ENCODE assay signal across 1 cellular context in genomic region chr1:234612352-234613127, GRCh38.
A peak's percentile ranks its signal among the peaks of the same experiment; 100 is the strongest.
TF ChIP-seq lines count a peak whose summit lies in the region.

No MANE protein-coding gene starts in this region.

TF ChIP-seq in HepG2, 621 proteins besides CTCF, POLR2A, EP300 and RAD21 (continued from another document and continues in another):
- no peak for TF ChIP-seq ZNF784 (CRISPR knock-in tag; IDR thresholded peaks at IDR 0.05; ENCODE audit: borderline replicate concordance)
- TF ChIP-seq U2AF2 (IDR thresholded peaks at IDR 0.05; ENCODE audit: low read depth, low read length) = no peak
- TF ChIP-seq ZSCAN5A (CRISPR knock-in tag; IDR thresholded peaks at IDR 0.05; ENCODE audit: borderline replicate concordance) = 0 out of 2 replicates have a peak, but pooled peaks have one; percentile 54
- TF ChIP-seq SIX4 (CRISPR knock-in tag; IDR thresholded peaks at IDR 0.05) = peak; percentile 94
- TF ChIP-seq ZNF629 (CRISPR knock-in tag; conservative IDR thresholded peaks at IDR 0.05) = 0 out of 2 replicates have a peak, but pooled peaks have one; percentile 37
- no peak for TF ChIP-seq ZNF432 (CRISPR knock-in tag; IDR thresholded peaks at IDR 0.05; ENCODE audit: borderline replicate concordance)
- peak; percentile 67 for TF ChIP-seq GATAD1 (CRISPR knock-in tag; IDR thresholded peaks at IDR 0.05)
- TF ChIP-seq HMG20A (CRISPR knock-in tag; IDR thresholded peaks at IDR 0.05; ENCODE audit: borderline replicate concordance) = peak; percentile 90
- TF ChIP-seq SALL1 (CRISPR knock-in tag; IDR thresholded peaks at IDR 0.05) = peak; percentile 100
- peak; percentile 82; the same call in 1 of the 2 replicates for TF ChIP-seq FIP1L1 (IDR thresholded peaks at IDR 0.05; ENCODE audit: borderline replicate concordance, insufficient read depth, low read depth, low read length)
- TF ChIP-seq ZNF431 (CRISPR knock-in tag; IDR thresholded peaks at IDR 0.05; ENCODE audit: borderline replicate concordance, low read depth) = peak; percentile 16; the same call in 1 of the 2 replicates
- 0 out of 2 replicates have a peak, but pooled peaks have one; percentile 26 for TF ChIP-seq ZIK1 (CRISPR knock-in tag; IDR thresholded peaks at IDR 0.05; ENCODE audit: borderline replicate concordance, low read depth)
- TF ChIP-seq CBX5 (CRISPR knock-in tag; IDR thresholded peaks at IDR 0.05; ENCODE audit: borderline replicate concordance) = peak; percentile 97
- TF ChIP-seq ZBTB8A (CRISPR knock-in tag; IDR thresholded peaks at IDR 0.05; ENCODE audit: borderline replicate concordance, low read depth) = peak; percentile 18; the same call in 1 of the 2 replicates
- peak; percentile 75; the same call in 1 of the 2 replicates for TF ChIP-seq HNF4G (IDR thresholded peaks at IDR 0.05; ENCODE audit: borderline replicate concordance, low read depth, low read length)
- peak; percentile 94 for TF ChIP-seq HNF4G (CRISPR knock-in tag; IDR thresholded peaks at IDR 0.05; ENCODE audit: borderline replicate concordance, low read depth)
- peak; percentile 64; the same call in 1 of the 2 replicates for TF ChIP-seq ZNF558 (CRISPR knock-in tag; IDR thresholded peaks at IDR 0.05; ENCODE audit: borderline replicate concordance)
- no peak for TF ChIP-seq SYNCRIP (IDR thresholded peaks at IDR 0.05; ENCODE audit: insufficient read depth, low read depth, low read length)
- TF ChIP-seq NFYC (CRISPR knock-in tag; IDR thresholded peaks at IDR 0.05) = peak; percentile 45; the same call in 1 of the 2 replicates
- TF ChIP-seq, protein P1, sequence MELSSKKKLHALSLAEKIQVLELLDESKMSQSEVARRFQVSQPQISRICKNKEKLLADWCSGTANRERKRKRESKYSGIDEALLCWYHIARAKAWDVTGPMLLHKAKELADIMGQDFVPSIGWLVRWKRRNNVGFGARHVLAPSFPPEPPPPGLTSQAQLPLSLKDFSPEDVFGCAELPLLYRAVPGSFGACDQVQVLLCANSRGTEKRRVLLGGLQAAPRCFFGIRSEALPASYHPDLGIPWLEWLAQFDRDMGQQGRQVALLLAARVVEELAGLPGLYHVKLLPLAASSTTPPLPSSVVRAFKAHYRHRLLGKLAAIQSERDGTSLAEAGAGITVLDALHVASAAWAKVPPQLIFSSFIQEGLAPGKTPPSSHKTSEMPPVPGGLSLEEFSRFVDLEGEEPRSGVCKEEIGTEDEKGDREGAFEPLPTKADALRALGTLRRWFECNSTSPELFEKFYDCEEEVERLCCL (CRISPR knock-in tag; IDR thresholded peaks at IDR 0.05; ENCODE audit: borderline replicate concordance) = no peak
- peak; percentile 48; the same call in 1 of the 2 replicates for TF ChIP-seq ZNF639 (CRISPR knock-in tag; conservative IDR thresholded peaks at IDR 0.05)
- TF ChIP-seq SIN3A (IDR thresholded peaks at IDR 0.05; ENCODE audit: borderline replicate concordance, low read depth, low read length) = no peak
- TF ChIP-seq, protein P2, sequence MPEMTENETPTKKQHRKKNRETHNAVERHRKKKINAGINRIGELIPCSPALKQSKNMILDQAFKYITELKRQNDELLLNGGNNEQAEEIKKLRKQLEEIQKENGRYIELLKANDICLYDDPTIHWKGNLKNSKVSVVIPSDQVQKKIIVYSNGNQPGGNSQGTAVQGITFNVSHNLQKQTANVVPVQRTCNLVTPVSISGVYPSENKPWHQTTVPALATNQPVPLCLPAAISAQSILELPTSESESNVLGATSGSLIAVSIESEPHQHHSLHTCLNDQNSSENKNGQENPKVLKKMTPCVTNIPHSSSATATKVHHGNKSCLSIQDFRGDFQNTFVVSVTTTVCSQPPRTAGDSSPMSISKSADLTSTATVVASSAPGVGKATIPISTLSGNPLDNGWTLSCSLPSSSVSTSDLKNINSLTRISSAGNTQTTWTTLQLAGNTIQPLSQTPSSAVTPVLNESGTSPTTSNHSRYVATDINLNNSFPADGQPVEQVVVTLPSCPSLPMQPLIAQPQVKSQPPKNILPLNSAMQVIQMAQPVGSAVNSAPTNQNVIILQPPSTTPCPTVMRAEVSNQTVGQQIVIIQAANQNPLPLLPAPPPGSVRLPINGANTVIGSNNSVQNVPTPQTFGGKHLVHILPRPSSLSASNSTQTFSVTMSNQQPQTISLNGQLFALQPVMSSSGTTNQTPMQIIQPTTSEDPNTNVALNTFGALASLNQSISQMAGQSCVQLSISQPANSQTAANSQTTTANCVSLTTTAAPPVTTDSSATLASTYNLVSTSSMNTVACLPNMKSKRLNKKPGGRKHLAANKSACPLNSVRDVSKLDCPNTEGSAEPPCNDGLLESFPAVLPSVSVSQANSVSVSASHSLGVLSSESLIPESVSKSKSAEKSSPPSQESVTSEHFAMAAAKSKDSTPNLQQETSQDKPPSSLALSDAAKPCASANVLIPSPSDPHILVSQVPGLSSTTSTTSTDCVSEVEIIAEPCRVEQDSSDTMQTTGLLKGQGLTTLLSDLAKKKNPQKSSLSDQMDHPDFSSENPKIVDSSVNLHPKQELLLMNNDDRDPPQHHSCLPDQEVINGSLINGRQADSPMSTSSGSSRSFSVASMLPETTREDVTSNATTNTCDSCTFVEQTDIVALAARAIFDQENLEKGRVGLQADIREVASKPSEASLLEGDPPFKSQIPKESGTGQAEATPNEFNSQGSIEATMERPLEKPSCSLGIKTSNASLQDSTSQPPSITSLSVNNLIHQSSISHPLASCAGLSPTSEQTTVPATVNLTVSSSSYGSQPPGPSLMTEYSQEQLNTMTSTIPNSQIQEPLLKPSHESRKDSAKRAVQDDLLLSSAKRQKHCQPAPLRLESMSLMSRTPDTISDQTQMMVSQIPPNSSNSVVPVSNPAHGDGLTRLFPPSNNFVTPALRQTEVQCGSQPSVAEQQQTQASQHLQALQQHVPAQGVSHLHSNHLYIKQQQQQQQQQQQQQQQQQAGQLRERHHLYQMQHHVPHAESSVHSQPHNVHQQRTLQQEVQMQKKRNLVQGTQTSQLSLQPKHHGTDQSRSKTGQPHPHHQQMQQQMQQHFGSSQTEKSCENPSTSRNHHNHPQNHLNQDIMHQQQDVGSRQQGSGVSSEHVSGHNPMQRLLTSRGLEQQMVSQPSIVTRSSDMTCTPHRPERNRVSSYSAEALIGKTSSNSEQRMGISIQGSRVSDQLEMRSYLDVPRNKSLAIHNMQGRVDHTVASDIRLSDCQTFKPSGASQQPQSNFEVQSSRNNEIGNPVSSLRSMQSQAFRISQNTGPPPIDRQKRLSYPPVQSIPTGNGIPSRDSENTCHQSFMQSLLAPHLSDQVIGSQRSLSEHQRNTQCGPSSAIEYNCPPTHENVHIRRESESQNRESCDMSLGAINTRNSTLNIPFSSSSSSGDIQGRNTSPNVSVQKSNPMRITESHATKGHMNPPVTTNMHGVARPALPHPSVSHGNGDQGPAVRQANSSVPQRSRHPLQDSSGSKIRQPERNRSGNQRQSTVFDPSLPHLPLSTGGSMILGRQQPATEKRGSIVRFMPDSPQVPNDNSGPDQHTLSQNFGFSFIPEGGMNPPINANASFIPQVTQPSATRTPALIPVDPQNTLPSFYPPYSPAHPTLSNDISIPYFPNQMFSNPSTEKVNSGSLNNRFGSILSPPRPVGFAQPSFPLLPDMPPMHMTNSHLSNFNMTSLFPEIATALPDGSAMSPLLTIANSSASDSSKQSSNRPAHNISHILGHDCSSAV (CRISPR knock-in tag; IDR thresholded peaks at IDR 0.05; ENCODE audit: borderline replicate concordance) = peak; percentile 39; the same call in 1 of the 2 replicates
- TF ChIP-seq ZNF563 (CRISPR knock-in tag; IDR thresholded peaks at IDR 0.05) = no peak
- peak; percentile 87 for TF ChIP-seq NR2F6 (IDR thresholded peaks at IDR 0.05)
- peak; percentile 79 for TF ChIP-seq NR2F6 (CRISPR knock-in tag; IDR thresholded peaks at IDR 0.05)
- peak; percentile 93 for TF ChIP-seq BRD4 (CRISPR knock-in tag; IDR thresholded peaks at IDR 0.05)
- peak; percentile 46; the same call in 1 of the 2 replicates for TF ChIP-seq LCORL (IDR thresholded peaks at IDR 0.05)
- TF ChIP-seq LCORL (CRISPR knock-in tag; IDR thresholded peaks at IDR 0.05) = peak; percentile 76
- TF ChIP-seq TOPORS (CRISPR knock-in tag; IDR thresholded peaks at IDR 0.05) = no peak
- TF ChIP-seq KDM2A (CRISPR knock-in tag; IDR thresholded peaks at IDR 0.05; ENCODE audit: borderline replicate concordance, low read depth) = peak; percentile 90
- TF ChIP-seq, protein P3, sequence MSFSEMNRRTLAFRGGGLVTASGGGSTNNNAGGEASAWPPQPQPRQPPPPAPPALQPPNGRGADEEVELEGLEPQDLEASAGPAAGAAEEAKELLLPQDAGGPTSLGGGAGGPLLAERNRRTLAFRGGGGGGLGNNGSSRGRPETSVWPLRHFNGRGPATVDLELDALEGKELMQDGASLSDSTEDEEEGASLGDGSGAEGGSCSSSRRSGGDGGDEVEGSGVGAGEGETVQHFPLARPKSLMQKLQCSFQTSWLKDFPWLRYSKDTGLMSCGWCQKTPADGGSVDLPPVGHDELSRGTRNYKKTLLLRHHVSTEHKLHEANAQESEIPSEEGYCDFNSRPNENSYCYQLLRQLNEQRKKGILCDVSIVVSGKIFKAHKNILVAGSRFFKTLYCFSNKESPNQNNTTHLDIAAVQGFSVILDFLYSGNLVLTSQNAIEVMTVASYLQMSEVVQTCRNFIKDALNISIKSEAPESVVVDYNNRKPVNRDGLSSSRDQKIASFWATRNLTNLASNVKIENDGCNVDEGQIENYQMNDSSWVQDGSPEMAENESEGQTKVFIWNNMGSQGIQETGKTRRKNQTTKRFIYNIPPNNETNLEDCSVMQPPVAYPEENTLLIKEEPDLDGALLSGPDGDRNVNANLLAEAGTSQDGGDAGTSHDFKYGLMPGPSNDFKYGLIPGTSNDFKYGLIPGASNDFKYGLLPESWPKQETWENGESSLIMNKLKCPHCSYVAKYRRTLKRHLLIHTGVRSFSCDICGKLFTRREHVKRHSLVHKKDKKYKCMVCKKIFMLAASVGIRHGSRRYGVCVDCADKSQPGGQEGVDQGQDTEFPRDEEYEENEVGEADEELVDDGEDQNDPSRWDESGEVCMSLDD (CRISPR knock-in tag; IDR thresholded peaks at IDR 0.05; ENCODE audit: borderline replicate concordance) = peak; percentile 46; the same call in 1 of the 2 replicates
- peak; percentile 62 for TF ChIP-seq YEATS4 (CRISPR knock-in tag; IDR thresholded peaks at IDR 0.05; ENCODE audit: borderline replicate concordance)
- TF ChIP-seq ZBTB42 (CRISPR knock-in tag; IDR thresholded peaks at IDR 0.05) = no peak
- no peak for TF ChIP-seq TEAD2 (CRISPR knock-in tag; IDR thresholded peaks at IDR 0.05)
- peak; percentile 34; the same call in 1 of the 2 replicates for TF ChIP-seq CHD4 (IDR thresholded peaks at IDR 0.05; ENCODE audit: borderline replicate concordance, low read length)
- TF ChIP-seq, protein P4, sequence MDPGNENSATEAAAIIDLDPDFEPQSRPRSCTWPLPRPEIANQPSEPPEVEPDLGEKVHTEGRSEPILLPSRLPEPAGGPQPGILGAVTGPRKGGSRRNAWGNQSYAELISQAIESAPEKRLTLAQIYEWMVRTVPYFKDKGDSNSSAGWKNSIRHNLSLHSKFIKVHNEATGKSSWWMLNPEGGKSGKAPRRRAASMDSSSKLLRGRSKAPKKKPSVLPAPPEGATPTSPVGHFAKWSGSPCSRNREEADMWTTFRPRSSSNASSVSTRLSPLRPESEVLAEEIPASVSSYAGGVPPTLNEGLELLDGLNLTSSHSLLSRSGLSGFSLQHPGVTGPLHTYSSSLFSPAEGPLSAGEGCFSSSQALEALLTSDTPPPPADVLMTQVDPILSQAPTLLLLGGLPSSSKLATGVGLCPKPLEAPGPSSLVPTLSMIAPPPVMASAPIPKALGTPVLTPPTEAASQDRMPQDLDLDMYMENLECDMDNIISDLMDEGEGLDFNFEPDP (CRISPR knock-in tag; conservative IDR thresholded peaks at IDR 0.05) = no peak
- TF ChIP-seq ZZZ3 (CRISPR knock-in tag; IDR thresholded peaks at IDR 0.05; ENCODE audit: borderline replicate concordance) = 0 out of 2 replicates have a peak, but pooled peaks have one; percentile 69
- TF ChIP-seq SNAPC2 (CRISPR knock-in tag; IDR thresholded peaks at IDR 0.05) = no peak
- TF ChIP-seq SOX13 (IDR thresholded peaks at IDR 0.05) = peak; percentile 92
- TF ChIP-seq SOX13 (CRISPR knock-in tag; conservative IDR thresholded peaks at IDR 0.05 in 1 of 2, IDR thresholded peaks at IDR 0.05 in 1 of 2) = peak in 1 of 2 experiments; percentile 98; a peak in 2 of 4 replicates
- peak; percentile 98 for TF ChIP-seq HDAC2 (CRISPR knock-in tag; IDR thresholded peaks at IDR 0.05)
- TF ChIP-seq ZNF124 (CRISPR knock-in tag; IDR thresholded peaks at IDR 0.05) = peak; percentile 70
- TF ChIP-seq, protein P5, sequence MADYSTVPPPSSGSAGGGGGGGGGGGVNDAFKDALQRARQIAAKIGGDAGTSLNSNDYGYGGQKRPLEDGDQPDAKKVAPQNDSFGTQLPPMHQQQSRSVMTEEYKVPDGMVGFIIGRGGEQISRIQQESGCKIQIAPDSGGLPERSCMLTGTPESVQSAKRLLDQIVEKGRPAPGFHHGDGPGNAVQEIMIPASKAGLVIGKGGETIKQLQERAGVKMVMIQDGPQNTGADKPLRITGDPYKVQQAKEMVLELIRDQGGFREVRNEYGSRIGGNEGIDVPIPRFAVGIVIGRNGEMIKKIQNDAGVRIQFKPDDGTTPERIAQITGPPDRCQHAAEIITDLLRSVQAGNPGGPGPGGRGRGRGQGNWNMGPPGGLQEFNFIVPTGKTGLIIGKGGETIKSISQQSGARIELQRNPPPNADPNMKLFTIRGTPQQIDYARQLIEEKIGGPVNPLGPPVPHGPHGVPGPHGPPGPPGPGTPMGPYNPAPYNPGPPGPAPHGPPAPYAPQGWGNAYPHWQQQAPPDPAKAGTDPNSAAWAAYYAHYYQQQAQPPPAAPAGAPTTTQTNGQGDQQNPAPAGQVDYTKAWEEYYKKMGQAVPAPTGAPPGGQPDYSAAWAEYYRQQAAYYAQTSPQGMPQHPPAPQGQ (CRISPR knock-in tag; IDR thresholded peaks at IDR 0.05; ENCODE audit: borderline replicate concordance) = peak; percentile 23; the same call in 1 of the 2 replicates
